8 cellular contexts compared by ENCODE assay signal in the genomic region with DNA sequence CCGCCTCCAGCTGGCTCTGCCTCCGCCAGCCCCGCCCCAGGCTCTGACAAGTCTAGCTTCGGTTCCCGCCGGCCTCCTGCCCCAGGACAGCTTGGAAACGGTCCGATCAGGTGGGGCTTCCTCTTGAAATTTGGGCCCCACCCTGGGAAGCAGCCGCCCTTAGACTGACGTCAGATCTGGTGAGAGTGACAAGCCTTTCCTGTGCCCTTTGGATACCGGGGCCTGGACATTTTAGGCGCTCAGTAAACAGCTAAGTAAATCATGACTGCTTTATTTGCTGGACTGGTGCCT. TPM values are rescaled to one million over a fixed set of nuclear protein-coding genes. Genes with fewer than 3 reads are reported as not detected.
A peak's percentile ranks its signal among the peaks of the same experiment; 100 is the strongest.
DNase-seq lines count a peak whose midpoint lies in the region; ATAC-seq and TF ChIP-seq lines count a peak whose summit lies in the region.

No MANE protein-coding gene starts in this region.

- H3K27ac ChIP-seq in temporal lobe (ENCODE audit: low read depth, low read length) = peak overlapping the region; percentile 96

- H3K9me3 Mint-ChIP-seq in T-helper 2 cell treated with Interferon-gamma antibody and Interleukin-4, amounts not matched to agents 5 μg/mL and 100 μg/mL, for 36 hours = no peaks in the 10 kb centered on the region
- H3K9me3 Mint-ChIP-seq in activated naive CD8-positive, alpha-beta T cell treated with anti-CD3 and anti-CD28 coated beads, Interleukin-2, amount 50 U/mL, for 24 hours = no peaks in the 10 kb centered on the region

- peak overlapping the region; percentile 99 for H3K27ac Mint-ChIP-seq in T-helper 2 cell treated with Interferon-gamma antibody and Interleukin-4, amounts not matched to agents 5 μg/mL and 100 μg/mL, for 36 hours
- peak overlapping the region; percentile 91 for H3K27ac Mint-ChIP-seq in activated naive CD8-positive, alpha-beta T cell treated with anti-CD3 and anti-CD28 coated beads, Interleukin-2, amount 50 U/mL, for 24 hours

- no peak for ATAC-seq in activated naive CD8-positive, alpha-beta T cell treated with anti-CD3 and anti-CD28 coated beads, Interleukin-2, amount 50 U/mL, for 24 hours
- ATAC-seq in GM21528 (IDR thresholded peaks at IDR 0.05; ENCODE audit: low FRiP score, unreplicated experiment) = no peak

- peak overlapping the region; percentile 41 for H3K4me3 ChIP-seq in kidney epithelial cell (ENCODE audit: low read depth, low read length)

- no peaks in the 10 kb centered on the region for H3K27me3 Mint-ChIP-seq in T-helper 2 cell treated with Interferon-gamma antibody and Interleukin-4, amounts not matched to agents 5 μg/mL and 100 μg/mL, for 36 hours (ENCODE audit: low read depth)
- no peaks in the 10 kb centered on the region for H3K27me3 Mint-ChIP-seq in activated naive CD8-positive, alpha-beta T cell treated with anti-CD3 and anti-CD28 coated beads, Interleukin-2, amount 50 U/mL, for 24 hours

- H3K4me3 Mint-ChIP-seq in T-helper 2 cell treated with Interferon-gamma antibody and Interleukin-4, amounts not matched to agents 5 μg/mL and 100 μg/mL, for 36 hours = peak overlapping the region; percentile 98
- peak overlapping the region; percentile 99 for H3K4me3 Mint-ChIP-seq in activated naive CD8-positive, alpha-beta T cell treated with anti-CD3 and anti-CD28 coated beads, Interleukin-2, amount 50 U/mL, for 24 hours

- H3K27me3 ChIP-seq in kidney epithelial cell (ENCODE audit: control insufficient read depth, insufficient read depth, low read length) = no peaks in the 10 kb centered on the region

- H3K36me3 Mint-ChIP-seq in T-helper 2 cell treated with Interferon-gamma antibody and Interleukin-4, amounts not matched to agents 5 μg/mL and 100 μg/mL, for 36 hours (ENCODE audit: low read depth) = peaks cover 2% of the 10 kb centered on the region
- no peaks in the 10 kb centered on the region for H3K36me3 Mint-ChIP-seq in activated naive CD8-positive, alpha-beta T cell treated with anti-CD3 and anti-CD28 coated beads, Interleukin-2, amount 50 U/mL, for 24 hours (ENCODE audit: low read depth)

- no peak for TF ChIP-seq CTCF in kidney epithelial cell (IDR thresholded peaks at IDR 0.05; ENCODE audit: insufficient read depth, low read length, poor library complexity, severe bottlenecking)

- H3K4me1 Mint-ChIP-seq in T-helper 2 cell treated with Interferon-gamma antibody and Interleukin-4, amounts not matched to agents 5 μg/mL and 100 μg/mL, for 36 hours (ENCODE audit: low read depth) = peaks cover 24% of the 10 kb centered on the region
- H3K4me1 Mint-ChIP-seq in activated naive CD8-positive, alpha-beta T cell treated with anti-CD3 and anti-CD28 coated beads, Interleukin-2, amount 50 U/mL, for 24 hours = peaks cover 25% of the 10 kb centered on the region

- no peaks in the 10 kb centered on the region for H3K36me3 ChIP-seq in kidney epithelial cell (ENCODE audit: control insufficient read depth, insufficient read depth, low read length)

- no peak for DNase-seq in T-helper 2 cell treated with Interferon-gamma antibody and Interleukin-4, amounts not matched to agents 5 μg/mL and 100 μg/mL, for 36 hours (ENCODE audit: low spot score)
- no peak for DNase-seq in T-helper 2 cell
- DNase-seq in activated naive CD8-positive, alpha-beta T cell treated with anti-CD3 and anti-CD28 coated beads, Interleukin-2, amount 50 U/mL, for 24 hours = no peak
- DNase-seq in kidney epithelial cell (ENCODE audit: low read depth) = no peak
- no peak for DNase-seq in NCI-H510A (lab: John Stamatoyannopoulos, UW)
- DNase-seq in NCI-H748 (lab: John Stamatoyannopoulos, UW; ENCODE audit: unreplicated experiment) = no peak

RNA-seq across cellular contexts. Expression of a gene that starts 0.4 kb away (rescaled TPM):
- total RNA-seq in kidney epithelial cell (7.6 and 7.9 TPM in 2 replicates), temporal lobe (4.9 TPM)

RNA-seq across cellular contexts. Expression of a gene that starts 0.4 kb away (rescaled TPM):
- total RNA-seq in kidney epithelial cell (8.5 and 12.3 TPM in 2 replicates), temporal lobe (1.5 TPM)

RNA-seq across cellular contexts. Expression of a gene that starts 3.8 kb away (rescaled TPM):
- total RNA-seq in kidney epithelial cell = 0.14 TPM in 1 of 2 replicates, not detected in the other
- 0.49 TPM for total RNA-seq in temporal lobe

RNA-seq across cellular contexts. Expression of a gene that starts 7.4 kb away (rescaled TPM):
- 77.7 and 113 TPM in 2 replicates for total RNA-seq in kidney epithelial cell
- 10.8 TPM for total RNA-seq in temporal lobe

RNA-seq across cellular contexts. Expression of a gene that starts 20.7 kb away (rescaled TPM):
- total RNA-seq in kidney epithelial cell = not detected in 2 replicates
- not detected for total RNA-seq in temporal lobe
